1 cellular context compared by ENCODE assay signal in the genomic region with DNA sequence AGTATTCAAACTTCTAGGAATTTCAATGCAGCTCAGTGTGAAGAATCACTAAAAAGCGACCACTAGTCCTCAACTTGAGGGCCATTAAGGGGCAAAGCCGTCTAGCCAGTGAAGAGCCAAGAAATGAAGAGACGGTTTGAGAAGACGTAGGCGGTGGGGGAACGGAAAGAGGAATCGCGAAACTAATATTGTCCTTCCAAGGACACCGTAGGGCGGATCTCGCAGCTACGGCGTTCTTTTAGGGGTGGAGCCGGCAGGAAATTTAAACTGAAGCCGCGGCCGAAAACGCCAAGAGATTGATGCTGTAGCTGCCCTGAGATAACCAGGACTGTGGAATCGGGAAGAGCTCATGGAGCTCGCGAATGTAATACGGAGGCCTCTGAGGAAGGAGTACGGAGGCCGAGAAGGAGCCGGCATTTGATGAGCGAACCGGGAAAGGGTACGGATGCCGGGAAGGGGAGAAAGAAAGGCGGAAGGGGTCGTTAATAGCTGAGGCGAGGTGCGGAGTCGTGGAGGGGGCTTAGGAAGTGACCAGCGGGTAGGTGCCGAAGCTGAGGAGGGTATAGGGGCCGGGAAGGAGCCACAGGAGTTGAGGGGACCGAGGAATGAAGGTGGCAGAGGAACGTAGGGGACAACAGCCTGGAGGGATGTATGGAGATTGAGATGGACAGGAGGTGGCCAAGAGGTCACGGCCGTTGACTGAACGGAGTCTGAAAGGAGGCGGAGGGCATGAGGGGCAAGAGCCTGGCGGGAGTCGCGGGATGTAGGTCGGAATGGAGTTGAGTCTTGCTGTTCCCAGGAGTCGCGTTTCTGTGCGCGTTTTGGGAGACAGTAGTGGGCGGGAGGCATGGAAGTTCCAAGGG.
TF ChIP-seq lines count a peak whose summit lies in the region.

Gene DBF4B, plus strand, starts transcription at position 265 of the 863 bp plus-strand sequence. Its CDS starts 156 bp downstream, at position 421.

TF ChIP-seq in HEK293, 187 proteins besides CTCF, POLR2A, EP300 and RAD21 (continued from another document and continues in another):
- TF ChIP-seq, protein P1, sequence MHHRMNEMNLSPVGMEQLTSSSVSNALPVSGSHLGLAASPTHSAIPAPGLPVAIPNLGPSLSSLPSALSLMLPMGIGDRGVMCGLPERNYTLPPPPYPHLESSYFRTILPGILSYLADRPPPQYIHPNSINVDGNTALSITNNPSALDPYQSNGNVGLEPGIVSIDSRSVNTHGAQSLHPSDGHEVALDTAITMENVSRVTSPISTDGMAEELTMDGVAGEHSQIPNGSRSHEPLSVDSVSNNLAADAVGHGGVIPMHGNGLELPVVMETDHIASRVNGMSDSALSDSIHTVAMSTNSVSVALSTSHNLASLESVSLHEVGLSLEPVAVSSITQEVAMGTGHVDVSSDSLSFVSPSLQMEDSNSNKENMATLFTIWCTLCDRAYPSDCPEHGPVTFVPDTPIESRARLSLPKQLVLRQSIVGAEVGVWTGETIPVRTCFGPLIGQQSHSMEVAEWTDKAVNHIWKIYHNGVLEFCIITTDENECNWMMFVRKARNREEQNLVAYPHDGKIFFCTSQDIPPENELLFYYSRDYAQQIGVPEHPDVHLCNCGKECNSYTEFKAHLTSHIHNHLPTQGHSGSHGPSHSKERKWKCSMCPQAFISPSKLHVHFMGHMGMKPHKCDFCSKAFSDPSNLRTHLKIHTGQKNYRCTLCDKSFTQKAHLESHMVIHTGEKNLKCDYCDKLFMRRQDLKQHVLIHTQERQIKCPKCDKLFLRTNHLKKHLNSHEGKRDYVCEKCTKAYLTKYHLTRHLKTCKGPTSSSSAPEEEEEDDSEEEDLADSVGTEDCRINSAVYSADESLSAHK (tag by site-specific recombination; IDR thresholded peaks at IDR 0.05): peak; percentile 57
- TF ChIP-seq ZNF610 (tag by site-specific recombination; IDR thresholded peaks at IDR 0.05; ENCODE audit: borderline replicate concordance) (0 out of 2 replicates have a peak, but pooled peaks have one; percentile 53), ZBTB48 (tag by site-specific recombination; IDR thresholded peaks at IDR 0.05) (peak; percentile 81), GLIS1 (tag by site-specific recombination; IDR thresholded peaks at IDR 0.05) (no peak), ZNF76 (tag by site-specific recombination; IDR thresholded peaks at IDR 0.05; ENCODE audit: borderline replicate concordance, low read depth) (peak; percentile 85), SALL2 (tag by site-specific recombination; IDR thresholded peaks at IDR 0.05; ENCODE audit: borderline replicate concordance) (no peak), ZNF280D (tag by site-specific recombination; IDR thresholded peaks at IDR 0.05) (no peak), ZNF837 (tag by site-specific recombination; IDR thresholded peaks at IDR 0.05) (no peak), ZNF2 (tag by site-specific recombination; IDR thresholded peaks at IDR 0.05) (peak; percentile 80; the same call in 1 of the 2 replicates), KLF7 (tag by site-specific recombination; IDR thresholded peaks at IDR 0.05; ENCODE audit: borderline replicate concordance) (peak; percentile 55), ZNF561 (tag by site-specific recombination; IDR thresholded peaks at IDR 0.05; ENCODE audit: borderline replicate concordance) (peak; percentile 64; the same call in 1 of the 2 replicates), ZNF600 (tag by site-specific recombination; IDR thresholded peaks at IDR 0.05) (peak; percentile 77; the same call in 1 of the 2 replicates), ZNF629 (tag by site-specific recombination; IDR thresholded peaks at IDR 0.05) (peak; percentile 72), SP3 (tag by site-specific recombination; IDR thresholded peaks at IDR 0.05) (peak; percentile 88), ZNF830 (tag by site-specific recombination; IDR thresholded peaks at IDR 0.05; ENCODE audit: low read depth) (no peak), ZNF660 (tag by site-specific recombination; IDR thresholded peaks at IDR 0.05) (peak; percentile 95; the same call in 1 of the 2 replicates), ZSCAN5A (tag by site-specific recombination; IDR thresholded peaks at IDR 0.05) (peak; percentile 54; the same call in 1 of the 2 replicates), ZNF785 (tag by site-specific recombination; IDR thresholded peaks at IDR 0.05) (0 out of 2 replicates have a peak, but pooled peaks have one; percentile 39), ZXDB (tag by site-specific recombination; IDR thresholded peaks at IDR 0.05) (peak; percentile 77), ZNF146 (tag by site-specific recombination; IDR thresholded peaks at IDR 0.05) (no peak), HOXA7 (CRISPR knock-in tag; IDR thresholded peaks at IDR 0.05; ENCODE audit: borderline replicate concordance) (no peak), ZNF692 (tag by site-specific recombination; IDR thresholded peaks at IDR 0.05) (peak; percentile 38), ZNF510 (tag by site-specific recombination; IDR thresholded peaks at IDR 0.05; ENCODE audit: insufficient replicate concordance) (no peak), ZNF391 (tag by site-specific recombination; IDR thresholded peaks at IDR 0.05; ENCODE audit: borderline replicate concordance, low read depth) (peak; percentile 51; the same call in 1 of the 2 replicates), SETDB1 (IDR thresholded peaks at IDR 0.05; ENCODE audit: insufficient read length, low read length) (peak; percentile 2), ZNF202 (tag by site-specific recombination; IDR thresholded peaks at IDR 0.05; ENCODE audit: borderline replicate concordance) (no peak), FEZF1 (tag by site-specific recombination; IDR thresholded peaks at IDR 0.05) (peak; percentile 57), ZNF777 (tag by site-specific recombination; IDR thresholded peaks at IDR 0.05; ENCODE audit: borderline replicate concordance) (peak; percentile 41; the same call in 1 of the 2 replicates), ZBTB7A (tag by site-specific recombination; IDR thresholded peaks at IDR 0.05; ENCODE audit: low read depth) (peak; percentile 78), KLF9 (tag by site-specific recombination; IDR thresholded peaks at IDR 0.05; ENCODE audit: low read depth) (peak; percentile 40)
- TF ChIP-seq, protein P2, sequence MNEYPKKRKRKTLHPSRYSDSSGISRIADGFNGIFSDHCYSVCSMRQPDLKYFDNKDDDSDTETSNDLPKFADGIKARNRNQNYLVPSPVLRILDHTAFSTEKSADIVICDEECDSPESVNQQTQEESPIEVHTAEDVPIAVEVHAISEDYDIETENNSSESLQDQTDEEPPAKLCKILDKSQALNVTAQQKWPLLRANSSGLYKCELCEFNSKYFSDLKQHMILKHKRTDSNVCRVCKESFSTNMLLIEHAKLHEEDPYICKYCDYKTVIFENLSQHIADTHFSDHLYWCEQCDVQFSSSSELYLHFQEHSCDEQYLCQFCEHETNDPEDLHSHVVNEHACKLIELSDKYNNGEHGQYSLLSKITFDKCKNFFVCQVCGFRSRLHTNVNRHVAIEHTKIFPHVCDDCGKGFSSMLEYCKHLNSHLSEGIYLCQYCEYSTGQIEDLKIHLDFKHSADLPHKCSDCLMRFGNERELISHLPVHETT (tag by site-specific recombination; IDR thresholded peaks at IDR 0.05): peak; percentile 75
- TF ChIP-seq, protein P3, sequence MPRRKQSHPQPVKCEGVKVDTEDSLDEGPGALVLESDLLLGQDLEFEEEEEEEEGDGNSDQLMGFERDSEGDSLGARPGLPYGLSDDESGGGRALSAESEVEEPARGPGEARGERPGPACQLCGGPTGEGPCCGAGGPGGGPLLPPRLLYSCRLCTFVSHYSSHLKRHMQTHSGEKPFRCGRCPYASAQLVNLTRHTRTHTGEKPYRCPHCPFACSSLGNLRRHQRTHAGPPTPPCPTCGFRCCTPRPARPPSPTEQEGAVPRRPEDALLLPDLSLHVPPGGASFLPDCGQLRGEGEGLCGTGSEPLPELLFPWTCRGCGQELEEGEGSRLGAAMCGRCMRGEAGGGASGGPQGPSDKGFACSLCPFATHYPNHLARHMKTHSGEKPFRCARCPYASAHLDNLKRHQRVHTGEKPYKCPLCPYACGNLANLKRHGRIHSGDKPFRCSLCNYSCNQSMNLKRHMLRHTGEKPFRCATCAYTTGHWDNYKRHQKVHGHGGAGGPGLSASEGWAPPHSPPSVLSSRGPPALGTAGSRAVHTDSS (tag by site-specific recombination; IDR thresholded peaks at IDR 0.05): no peak
- TF ChIP-seq, protein P4, sequence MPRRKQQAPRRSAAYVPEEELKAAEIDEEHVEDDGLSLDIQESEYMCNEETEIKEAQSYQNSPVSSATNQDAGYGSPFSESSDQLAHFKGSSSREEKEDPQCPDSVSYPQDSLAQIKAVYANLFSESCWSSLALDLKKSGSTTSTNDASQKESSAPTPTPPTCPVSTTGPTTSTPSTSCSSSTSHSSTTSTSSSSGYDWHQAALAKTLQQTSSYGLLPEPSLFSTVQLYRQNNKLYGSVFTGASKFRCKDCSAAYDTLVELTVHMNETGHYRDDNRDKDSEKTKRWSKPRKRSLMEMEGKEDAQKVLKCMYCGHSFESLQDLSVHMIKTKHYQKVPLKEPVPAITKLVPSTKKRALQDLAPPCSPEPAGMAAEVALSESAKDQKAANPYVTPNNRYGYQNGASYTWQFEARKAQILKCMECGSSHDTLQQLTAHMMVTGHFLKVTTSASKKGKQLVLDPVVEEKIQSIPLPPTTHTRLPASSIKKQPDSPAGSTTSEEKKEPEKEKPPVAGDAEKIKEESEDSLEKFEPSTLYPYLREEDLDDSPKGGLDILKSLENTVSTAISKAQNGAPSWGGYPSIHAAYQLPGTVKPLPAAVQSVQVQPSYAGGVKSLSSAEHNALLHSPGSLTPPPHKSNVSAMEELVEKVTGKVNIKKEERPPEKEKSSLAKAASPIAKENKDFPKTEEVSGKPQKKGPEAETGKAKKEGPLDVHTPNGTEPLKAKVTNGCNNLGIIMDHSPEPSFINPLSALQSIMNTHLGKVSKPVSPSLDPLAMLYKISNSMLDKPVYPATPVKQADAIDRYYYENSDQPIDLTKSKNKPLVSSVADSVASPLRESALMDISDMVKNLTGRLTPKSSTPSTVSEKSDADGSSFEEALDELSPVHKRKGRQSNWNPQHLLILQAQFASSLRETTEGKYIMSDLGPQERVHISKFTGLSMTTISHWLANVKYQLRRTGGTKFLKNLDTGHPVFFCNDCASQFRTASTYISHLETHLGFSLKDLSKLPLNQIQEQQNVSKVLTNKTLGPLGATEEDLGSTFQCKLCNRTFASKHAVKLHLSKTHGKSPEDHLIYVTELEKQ (tag by site-specific recombination; IDR thresholded peaks at IDR 0.05; ENCODE audit: borderline replicate concordance): no peak; the same call in 1 of the 2 replicates
- TF ChIP-seq, protein P5, sequence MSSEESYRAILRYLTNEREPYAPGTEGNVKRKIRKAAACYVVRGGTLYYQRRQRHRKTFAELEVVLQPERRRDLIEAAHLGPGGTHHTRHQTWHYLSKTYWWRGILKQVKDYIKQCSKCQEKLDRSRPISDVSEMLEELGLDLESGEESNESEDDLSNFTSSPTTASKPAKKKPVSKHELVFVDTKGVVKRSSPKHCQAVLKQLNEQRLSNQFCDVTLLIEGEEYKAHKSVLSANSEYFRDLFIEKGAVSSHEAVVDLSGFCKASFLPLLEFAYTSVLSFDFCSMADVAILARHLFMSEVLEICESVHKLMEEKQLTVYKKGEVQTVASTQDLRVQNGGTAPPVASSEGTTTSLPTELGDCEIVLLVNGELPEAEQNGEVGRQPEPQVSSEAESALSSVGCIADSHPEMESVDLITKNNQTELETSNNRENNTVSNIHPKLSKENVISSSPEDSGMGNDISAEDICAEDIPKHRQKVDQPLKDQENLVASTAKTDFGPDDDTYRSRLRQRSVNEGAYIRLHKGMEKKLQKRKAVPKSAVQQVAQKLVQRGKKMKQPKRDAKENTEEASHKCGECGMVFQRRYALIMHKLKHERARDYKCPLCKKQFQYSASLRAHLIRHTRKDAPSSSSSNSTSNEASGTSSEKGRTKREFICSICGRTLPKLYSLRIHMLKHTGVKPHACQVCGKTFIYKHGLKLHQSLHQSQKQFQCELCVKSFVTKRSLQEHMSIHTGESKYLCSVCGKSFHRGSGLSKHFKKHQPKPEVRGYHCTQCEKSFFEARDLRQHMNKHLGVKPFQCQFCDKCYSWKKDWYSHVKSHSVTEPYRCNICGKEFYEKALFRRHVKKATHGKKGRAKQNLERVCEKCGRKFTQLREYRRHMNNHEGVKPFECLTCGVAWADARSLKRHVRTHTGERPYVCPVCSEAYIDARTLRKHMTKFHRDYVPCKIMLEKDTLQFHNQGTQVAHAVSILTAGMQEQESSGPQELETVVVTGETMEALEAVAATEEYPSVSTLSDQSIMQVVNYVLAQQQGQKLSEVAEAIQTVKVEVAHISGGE (tag by site-specific recombination; conservative IDR thresholded peaks at IDR 0.05; ENCODE audit: low read depth): peak; percentile 72
